ENCODE assay signal across 23 cellular contexts in genomic region chrX:138917781-138918180, GRCh38.
DNase-seq lines count a peak whose midpoint lies in the region; TF ChIP-seq lines count a peak whose summit lies in the region.
"Had no signal": no experiment of that assay in that cellular context is flagged by ENCODE, and none has a peak within 500 bp of the region (broad histone marks: within the 10 kb centered on the region; RNA-seq: fewer than 3 reads in every experiment).

No MANE protein-coding gene starts in this region.

- no peaks in the 10 kb centered on the region for H3K79me2 ChIP-seq in fibroblast of lung (ENCODE audit: control insufficient read depth, insufficient read depth, low read length)

- no peaks in the 10 kb centered on the region for H3K4me1 ChIP-seq in fibroblast of lung (ENCODE audit: control insufficient read depth, extremely low read depth, insufficient read depth, low read length)
- H3K4me1 ChIP-seq in transverse colon: no peaks in the 10 kb centered on the region
- H3K4me1 ChIP-seq: right lobe of liver, vagina had no signal

- H2AFZ ChIP-seq in fibroblast of lung (ENCODE audit: low read length): no peak overlapping the region

- no peak overlapping the region for H3K9ac ChIP-seq in fibroblast of lung (ENCODE audit: insufficient read depth, low read length)

- in situ Hi-C loops in transverse colon (cut with MboI; ENCODE audit: low pct_ligation_motif_present in 1 of 4, low pct_unique_long_range_greater_than_20kb in 1 of 4, low sequenced_read_pairs in 3 of 4): no loop called here

- no peak overlapping the region for H3K27ac ChIP-seq in fibroblast of lung (ENCODE audit: insufficient read depth, low read length)
- H3K27ac ChIP-seq in transverse colon: no peak overlapping the region
- H3K27ac ChIP-seq: right lobe of liver, vagina, WERI-Rb-1 had no signal

- intact Hi-C loops in transverse colon (cut with DNase I; ENCODE audit: low total_unique reads): no loop called here

- no peak for TF ChIP-seq CTCF in fibroblast of lung (conservative IDR thresholded peaks at IDR 0.05 in 1 of 2, IDR thresholded peaks at IDR 0.05 in 1 of 2; ENCODE audit: low read depth in 1 of 2, low read length in 2 of 2)
- no peak for TF ChIP-seq CTCF in transverse colon (IDR thresholded peaks at IDR 0.05)

- DNase-seq in COLO829 (ENCODE audit: low spot score) (peak; percentile 15), RPMI7951 (ENCODE audit: low read depth) (peak; percentile 24), fibroblast of lung (ENCODE audit: low read depth in 2 of 2) (peak; percentile 31 to 81), renal cortical epithelial cell (ENCODE audit: low read depth) (peak; percentile 73), transverse colon (no peak), NK-92 (lab: John Stamatoyannopoulos, UW; ENCODE audit: unreplicated experiment) (no peak), NOMO-1 treated with dmso at 0.1 percent for 144 hours (lab: John Stamatoyannopoulos, UW; ENCODE audit: unreplicated experiment) (no peak), islet precursor cell (no peak)
- DNase-seq: activated CD4-positive, alpha-beta memory T cell treated with anti-CD3 and anti-CD28 coated beads, Interleukin-2, amount 10 ng/mL, durations not matched to agents 7 days and 5 days; activated T-cell treated with anti-CD3 and anti-CD28 coated beads, Interleukin-2, amount 50 U/mL, for 48 hours; GF-D8; H9; hippocampal formation; Kasumi-1; left cardiac atrium; midbrain; NCI-H1436 treated with DMSO at 0.1 percent for 48 hours; NK-92 treated with Interleukin-12 subunit alpha and Interleukin-12 subunit beta, amount 100 ng/mL, for 24 hours; right lobe of liver; Right ventricle myocardium superior; stimulated activated CD4-positive, alpha-beta T cell treated with anti-CD3 and anti-CD28 coated beads, Interleukin-2, amount 100 ng/mL, for 24 hours; WERI-Rb-1 had no signal

- no peaks in the 10 kb centered on the region for H4K20me1 ChIP-seq in fibroblast of lung (ENCODE audit: control insufficient read depth, extremely low read depth, insufficient read depth, low read length)

- H3K9me3 ChIP-seq in fibroblast of lung (ENCODE audit: control insufficient read depth, insufficient read depth, low read depth, low read length) (no peaks in the 10 kb centered on the region), transverse colon (no peaks in the 10 kb centered on the region)
- H3K9me3 ChIP-seq: right lobe of liver, vagina had no signal

- no peak overlapping the region for H3K4me3 ChIP-seq in fibroblast of lung (replicated peaks in 1 of 4; ENCODE audit: control extremely low read depth in 1 of 4, insufficient read depth in 1 of 4, low read depth in 3 of 4, low read length in 4 of 4)
- no peak overlapping the region for H3K4me3 ChIP-seq in transverse colon
- H3K4me3 ChIP-seq: right lobe of liver, vagina had no signal

- no peak for TF ChIP-seq POLR2A in transverse colon (IDR thresholded peaks at IDR 0.05)

- 0 to 46% methylated on average over 1 to 2 of the region's 2 CpGs for WGBS in transverse colon (ENCODE audit: low coverage in 1 of 2), 2 donors

- no peak for TF ChIP-seq EP300 in transverse colon (IDR thresholded peaks at IDR 0.05; ENCODE audit: low read depth)

- H3K27me3 ChIP-seq in fibroblast of lung (ENCODE audit: control insufficient read depth, insufficient read depth, low read length) (no peaks in the 10 kb centered on the region), transverse colon (no peaks in the 10 kb centered on the region)
- H3K27me3 ChIP-seq: right lobe of liver, vagina had no signal

- no peak overlapping the region for H3K4me2 ChIP-seq in fibroblast of lung (ENCODE audit: extremely low read depth, insufficient read depth, low read length)

- H3K36me3 ChIP-seq in fibroblast of lung (ENCODE audit: control insufficient read depth, insufficient read depth, low read length): no peaks in the 10 kb centered on the region
- no peaks in the 10 kb centered on the region for H3K36me3 ChIP-seq in transverse colon
- H3K36me3 ChIP-seq: right lobe of liver, vagina, WERI-Rb-1 had no signal

Comparison
In these comparisons a context has a peak if more than half of its experiments do, and no peak if none do; other contexts are left out.
1. DNase-seq: peak in COLO829 (single experiment), RPMI7951 (single experiment), fibroblast of lung (2 of 2) and renal cortical epithelial cell (single experiment); none in transverse colon (single experiment), NK-92 (single experiment), NOMO-1 treated with dmso at 0.1 percent for 144 hours (single experiment) and islet precursor cell (single experiment).